In the genomic region with DNA sequence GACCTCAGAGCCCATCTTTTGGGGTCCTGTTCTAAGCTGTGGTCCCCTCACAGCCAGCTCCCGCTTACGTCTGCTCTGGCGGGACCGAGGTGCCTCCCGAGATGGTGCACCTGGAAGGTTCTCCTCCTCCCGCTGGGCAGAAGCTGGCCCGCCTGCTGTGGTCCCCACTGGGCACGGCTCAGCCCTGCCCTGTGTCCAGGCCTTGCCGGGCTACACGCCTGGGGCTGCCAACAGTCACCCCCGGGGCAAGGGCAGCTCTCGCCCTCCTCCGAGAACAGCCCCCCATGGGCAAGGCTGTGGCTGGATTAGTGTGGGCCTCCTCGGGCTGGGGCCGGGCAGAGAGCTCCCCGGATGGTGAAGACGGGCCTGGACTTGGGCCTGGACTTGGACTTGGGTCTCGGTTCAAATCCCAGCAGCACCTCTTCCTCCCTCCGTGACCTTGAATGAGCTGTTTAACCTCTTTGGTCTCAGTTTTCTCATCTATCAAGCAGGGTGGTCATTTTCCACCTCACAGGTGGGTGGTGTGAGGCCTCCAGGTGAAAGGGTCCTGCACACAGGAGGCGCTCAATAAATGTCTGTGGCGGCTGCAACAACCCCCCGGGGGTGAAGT, we compare ENCODE assay signal across 12 cellular contexts. TPM values are rescaled to one million over a fixed set of nuclear protein-coding genes. Genes with fewer than 3 reads are reported as not detected.
A peak's percentile ranks its signal among the peaks of the same experiment; 100 is the strongest.
DNase-seq lines count a peak whose midpoint lies in the region; ATAC-seq and TF ChIP-seq lines count a peak whose summit lies in the region.
"Had no signal": no experiment of that assay in that cellular context is flagged by ENCODE, and none has a peak within 500 bp of the region (broad histone marks: within the 10 kb centered on the region; RNA-seq: fewer than 3 reads in every experiment).

No MANE protein-coding gene starts in this region.

- H3K27me3 ChIP-seq in CD8-positive, alpha-beta memory T cell (ENCODE audit: insufficient read depth, low read length, poor library complexity, severe bottlenecking): no peaks in the 10 kb centered on the region
- H3K27me3 ChIP-seq: neutrophil had no signal

- H3K9me3 Mint-ChIP-seq in CD8-positive, alpha-beta memory T cell: peaks cover 0 to 2% (median 0%) of the 10 kb centered on the region in 5 donors
- peaks cover 2% of the 10 kb centered on the region for H3K9me3 Mint-ChIP-seq in activated naive CD8-positive, alpha-beta T cell treated with anti-CD3 and anti-CD28 coated beads for 36 hours
- no peaks in the 10 kb centered on the region for H3K9me3 Mint-ChIP-seq in natural killer cell treated with Interleukin-12 subunit alpha and Interleukin-12 subunit beta and Interleukin-15 and Interleukin-18, amount 100 ng/mL, for 72 hours
- H3K9me3 Mint-ChIP-seq: activated T-helper 2 cell treated with anti-CD3 and anti-CD28 coated beads, Interferon-gamma antibody, Interleukin-2, Interleukin-4, amounts not matched to agents 10 μg/mL and 5 μg/mL and 100 μg/mL, durations not matched to agents 14 hours and 24 hours and 36 hours had no signal

- no peaks in the 10 kb centered on the region for H3K9me3 ChIP-seq in CD8-positive, alpha-beta memory T cell (ENCODE audit: low read length)
- H3K9me3 ChIP-seq in HEK293 (ENCODE audit: control insufficient read depth, insufficient read depth, low read depth, low read length): no peaks in the 10 kb centered on the region
- H3K9me3 ChIP-seq: neutrophil had no signal

- DNase-seq in CD8-positive, alpha-beta memory T cell: peak in 3 of 5 donors; percentile 13 to 53 (median 17)
- no peak for DNase-seq in activated naive CD8-positive, alpha-beta T cell treated with anti-CD3 and anti-CD28 coated beads for 36 hours
- peak; percentile 28 for DNase-seq in natural killer cell treated with Interleukin-12 subunit alpha and Interleukin-12 subunit beta and Interleukin-15 and Interleukin-18, amount 100 ng/mL, for 72 hours (ENCODE audit: low spot score)
- DNase-seq in medulla oblongata (ENCODE audit: extremely low spot score) (no peak), A172 (ENCODE audit: low spot score) (no peak), NOMO-1 treated with dmso at 0.1 percent for 144 hours (lab: John Stamatoyannopoulos, UW; ENCODE audit: unreplicated experiment) (no peak)
- DNase-seq: NCI-H1105; stimulated activated CD4-positive, alpha-beta T cell treated with anti-CD3 and anti-CD28 coated beads, Interleukin-12 subunit alpha, Interleukin-12 subunit beta, amount 100 ng/mL, for 4 hours had no signal

- no peak overlapping the region for H3K27ac ChIP-seq in CD8-positive, alpha-beta memory T cell (ENCODE audit: low read depth, low read length)
- no peak overlapping the region for H3K27ac ChIP-seq in HEK293 (ENCODE audit: extremely low read depth, low read depth, low read length)
- H3K27ac ChIP-seq: neutrophil had no signal

- H3K4me1 ChIP-seq in CD8-positive, alpha-beta memory T cell (ENCODE audit: insufficient read depth, low read length): no peaks in the 10 kb centered on the region
- no peaks in the 10 kb centered on the region; the same call in 1 of the 2 replicates for H3K4me1 ChIP-seq in HEK293 (ENCODE audit: control insufficient read depth, insufficient read depth, low read length)

- H3K36me3 Mint-ChIP-seq in CD8-positive, alpha-beta memory T cell: peaks cover 3 to 11% (median 4%) of the 10 kb centered on the region in 3 donors
- H3K36me3 Mint-ChIP-seq in activated naive CD8-positive, alpha-beta T cell treated with anti-CD3 and anti-CD28 coated beads for 36 hours: peaks cover 2% of the 10 kb centered on the region
- no peaks in the 10 kb centered on the region for H3K36me3 Mint-ChIP-seq in natural killer cell treated with Interleukin-12 subunit alpha and Interleukin-12 subunit beta and Interleukin-15 and Interleukin-18, amount 100 ng/mL, for 72 hours

- no peaks in the 10 kb centered on the region for H3K36me3 ChIP-seq in CD8-positive, alpha-beta memory T cell (ENCODE audit: insufficient read depth, low read length)
- peaks cover 0 to 7% of the 10 kb centered on the region in 2 experiments; a peak in 1 of 3 replicates for H3K36me3 ChIP-seq in HEK293 (ENCODE audit: control insufficient read depth in 2 of 2, insufficient read depth in 1 of 2, low read length in 2 of 2)

- no peak overlapping the region for H3K4me3 ChIP-seq in CD8-positive, alpha-beta memory T cell (ENCODE audit: low read length)
- H3K4me3 ChIP-seq in HEK293 (ENCODE audit: low read depth, low read length): no peak overlapping the region

- no peaks in the 10 kb centered on the region for H3K27me3 Mint-ChIP-seq in CD8-positive, alpha-beta memory T cell
- no peaks in the 10 kb centered on the region for H3K27me3 Mint-ChIP-seq in activated naive CD8-positive, alpha-beta T cell treated with anti-CD3 and anti-CD28 coated beads for 36 hours
- no peaks in the 10 kb centered on the region for H3K27me3 Mint-ChIP-seq in natural killer cell treated with Interleukin-12 subunit alpha and Interleukin-12 subunit beta and Interleukin-15 and Interleukin-18, amount 100 ng/mL, for 72 hours

- peak overlapping the region in 4 of 7 donors; percentile 52 to 72 (median 60) for H3K4me3 Mint-ChIP-seq in CD8-positive, alpha-beta memory T cell
- H3K4me3 Mint-ChIP-seq in activated naive CD8-positive, alpha-beta T cell treated with anti-CD3 and anti-CD28 coated beads for 36 hours: peak overlapping the region; percentile 18
- no peak overlapping the region for H3K4me3 Mint-ChIP-seq in natural killer cell treated with Interleukin-12 subunit alpha and Interleukin-12 subunit beta and Interleukin-15 and Interleukin-18, amount 100 ng/mL, for 72 hours

- CTCF ChIA-PET in CD8-positive, alpha-beta memory T cell (lab: Charles Lee): interaction anchor here (2.1 kb wide), 1 partner anchor 121 kb away, joined by 4 read pairs; no protein-coding TSS in a partner anchor
- CTCF ChIA-PET in HEK293 (lab: Yijun Ruan, JAX): interaction anchor here (0.6 to 2.9 kb wide), 4 partner anchors 9 to 179 kb away, joined by 3 to 12 read pairs (median 4); no protein-coding TSS in a partner anchor

- ATAC-seq in natural killer cell treated with Interleukin-12 subunit alpha and Interleukin-12 subunit beta and Interleukin-15 and Interleukin-18, amount 100 ng/mL, for 72 hours: no peak

- POLR2A ChIA-PET in CD8-positive, alpha-beta memory T cell (lab: Charles Lee): no interaction called here
- POLR2A ChIA-PET in HEK293 (lab: Yijun Ruan, JAX): interaction anchor here (1.1 kb wide), 1 partner anchor 10 kb away, joined by 3 read pairs; no protein-coding TSS in a partner anchor

- peaks cover 15 to 17% (median 16%) of the 10 kb centered on the region in 3 donors for H3K4me1 Mint-ChIP-seq in CD8-positive, alpha-beta memory T cell
- peaks cover 4% of the 10 kb centered on the region for H3K4me1 Mint-ChIP-seq in activated naive CD8-positive, alpha-beta T cell treated with anti-CD3 and anti-CD28 coated beads for 36 hours
- H3K4me1 Mint-ChIP-seq in natural killer cell treated with Interleukin-12 subunit alpha and Interleukin-12 subunit beta and Interleukin-15 and Interleukin-18, amount 100 ng/mL, for 72 hours (ENCODE audit: low read depth in 2 of 2): peaks cover 18 to 28% of the 10 kb centered on the region in 2 donors

- peak overlapping the region in 7 of 8 donors; percentile 71 to 92 (median 81) for H3K27ac Mint-ChIP-seq in CD8-positive, alpha-beta memory T cell
- H3K27ac Mint-ChIP-seq in activated naive CD8-positive, alpha-beta T cell treated with anti-CD3 and anti-CD28 coated beads for 36 hours: no peak overlapping the region
- peak overlapping the region; percentile 54 to 75 for H3K27ac Mint-ChIP-seq in natural killer cell treated with Interleukin-12 subunit alpha and Interleukin-12 subunit beta and Interleukin-15 and Interleukin-18, amount 100 ng/mL, for 72 hours
- H3K27ac Mint-ChIP-seq: activated T-helper 2 cell treated with anti-CD3 and anti-CD28 coated beads, Interferon-gamma antibody, Interleukin-2, Interleukin-4, amounts not matched to agents 10 μg/mL and 5 μg/mL and 100 μg/mL, durations not matched to agents 14 hours and 24 hours and 36 hours had no signal

- no peak for TF ChIP-seq CTCF in HEK293 (tag by site-specific recombination; IDR thresholded peaks at IDR 0.05)

TF ChIP-seq in HEK293, 187 proteins besides CTCF, POLR2A, EP300 and RAD21 (continues in another document):
- TF ChIP-seq EGR2 (tag by site-specific recombination; IDR thresholded peaks at IDR 0.05; ENCODE audit: low read depth): no peak

RNA-seq across cellular contexts. Expression of gene BAIAP2L2, which starts 1.0 kb away (rescaled TPM):
- total RNA-seq in CD8-positive, alpha-beta memory T cell: under 1 TPM; 0.53 to 0.58 TPM
- not detected for polyA plus RNA-seq in CD8-positive, alpha-beta memory T cell
- total RNA-seq in activated naive CD8-positive, alpha-beta T cell treated with anti-CD3 and anti-CD28 coated beads for 36 hours: under 1 TPM; 0.20 to 0.39 TPM
- under 1 TPM; 0.40 to 0.84 TPM for total RNA-seq in natural killer cell treated with Interleukin-12 subunit alpha and Interleukin-12 subunit beta and Interleukin-15 and Interleukin-18, amount 100 ng/mL, for 72 hours
- total RNA-seq in A172 (2014; rRNA removed; shearing (Covaris generic)): not detected in 2 replicates

RNA-seq across cellular contexts. Expression of gene SLC16A8, which starts 25.5 kb away (rescaled TPM):
- under 1 TPM in 1 of 2 experiments, not detected in 1; 0.35 TPM for total RNA-seq in CD8-positive, alpha-beta memory T cell
- not detected for polyA plus RNA-seq in CD8-positive, alpha-beta memory T cell
- total RNA-seq in activated naive CD8-positive, alpha-beta T cell treated with anti-CD3 and anti-CD28 coated beads for 36 hours: not detected
- total RNA-seq in natural killer cell treated with Interleukin-12 subunit alpha and Interleukin-12 subunit beta and Interleukin-15 and Interleukin-18, amount 100 ng/mL, for 72 hours: under 1 TPM in 1 of 2 donors, not detected in 1; 0.50 TPM
- total RNA-seq in A172 (2014; rRNA removed; shearing (Covaris generic)): not detected in 2 replicates
- total RNA-seq: activated T-helper 2 cell treated with anti-CD3 and anti-CD28 coated beads, Interferon-gamma antibody, Interleukin-2, Interleukin-4, amounts not matched to agents 10 μg/mL and 5 μg/mL and 100 μg/mL, durations not matched to agents 14 hours and 24 hours and 36 hours had no signal
- polyA plus RNA-seq: keratinocyte had no signal

RNA-seq across cellular contexts. Expression of gene PICK1, which starts 52.3 kb away (rescaled TPM):
- 10 to 100 TPM; 21.0 to 22.5 TPM for total RNA-seq in CD8-positive, alpha-beta memory T cell
- 9.4 TPM for polyA plus RNA-seq in CD8-positive, alpha-beta memory T cell
- 10 to 100 TPM; 19.3 TPM for total RNA-seq in activated naive CD8-positive, alpha-beta T cell treated with anti-CD3 and anti-CD28 coated beads for 36 hours
- 10 to 100 TPM; 14.8 to 18.8 TPM for total RNA-seq in natural killer cell treated with Interleukin-12 subunit alpha and Interleukin-12 subunit beta and Interleukin-15 and Interleukin-18, amount 100 ng/mL, for 72 hours
- 6.5 and 10.7 TPM in 2 replicates for total RNA-seq in A172 (2014; rRNA removed; shearing (Covaris generic))

Comparison
In these comparisons a context has a peak if more than half of its experiments do, and no peak if none do; other contexts are left out.
1. DNase-seq: peak in CD8-positive, alpha-beta memory T cell (3 of 5) and natural killer cell treated with Interleukin-12 subunit alpha and Interleukin-12 subunit beta and Interleukin-15 and Interleukin-18, amount 100 ng/mL, for 72 hours (single experiment); none in activated naive CD8-positive, alpha-beta T cell treated with anti-CD3 and anti-CD28 coated beads for 36 hours (single experiment), medulla oblongata (single experiment), A172 (single experiment) and NOMO-1 treated with dmso at 0.1 percent for 144 hours (single experiment).